Comparison of ENCODE assay signal across 1 cellular context in the genomic region with DNA sequence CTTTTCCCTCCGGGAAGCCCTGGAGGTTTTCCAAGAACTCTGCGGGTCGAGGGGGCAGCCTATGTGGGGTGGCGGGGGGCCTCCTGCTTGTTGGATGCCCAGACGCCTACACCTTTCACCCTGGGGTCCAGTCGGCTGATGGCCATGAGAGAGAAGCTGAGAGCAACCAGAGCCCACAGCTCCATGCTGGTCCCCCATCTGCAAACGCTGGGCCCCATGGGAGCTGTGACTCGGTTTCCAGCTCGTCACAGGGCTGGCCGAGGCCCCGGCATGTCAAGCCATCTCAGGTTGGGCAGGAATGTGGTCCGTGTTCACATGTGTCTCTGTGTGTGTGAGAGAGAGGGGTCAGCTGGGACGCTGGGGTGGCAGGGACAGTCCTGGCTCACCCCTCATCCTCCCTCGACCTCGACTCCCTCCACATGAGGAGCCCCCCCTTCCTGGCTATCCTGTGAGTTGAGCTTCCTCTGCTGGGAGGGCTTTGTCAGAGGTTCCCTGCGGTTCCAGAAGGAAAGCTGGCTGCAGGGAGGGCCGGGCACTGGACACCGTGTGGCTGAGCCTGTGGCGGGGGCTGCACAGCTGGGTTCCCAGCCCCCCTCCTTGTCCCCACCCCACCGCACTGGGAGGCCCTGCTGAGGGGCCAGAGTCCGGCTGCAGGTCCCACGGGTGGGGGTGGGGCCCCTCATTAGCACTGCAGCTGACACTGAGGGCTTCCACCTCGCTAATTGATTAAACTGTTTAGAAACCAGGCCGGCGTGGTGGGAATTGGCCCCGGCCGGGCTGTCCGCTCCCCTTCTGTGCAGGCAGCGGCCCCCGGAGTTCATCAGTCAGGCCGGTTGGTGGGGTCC.
TF ChIP-seq lines count a peak whose summit lies in the region.

No MANE protein-coding gene starts in this region.

TF ChIP-seq in IMR-90, 13 proteins besides CTCF, POLR2A, EP300 and RAD21 (continued from another document):
- TF ChIP-seq, protein P1, sequence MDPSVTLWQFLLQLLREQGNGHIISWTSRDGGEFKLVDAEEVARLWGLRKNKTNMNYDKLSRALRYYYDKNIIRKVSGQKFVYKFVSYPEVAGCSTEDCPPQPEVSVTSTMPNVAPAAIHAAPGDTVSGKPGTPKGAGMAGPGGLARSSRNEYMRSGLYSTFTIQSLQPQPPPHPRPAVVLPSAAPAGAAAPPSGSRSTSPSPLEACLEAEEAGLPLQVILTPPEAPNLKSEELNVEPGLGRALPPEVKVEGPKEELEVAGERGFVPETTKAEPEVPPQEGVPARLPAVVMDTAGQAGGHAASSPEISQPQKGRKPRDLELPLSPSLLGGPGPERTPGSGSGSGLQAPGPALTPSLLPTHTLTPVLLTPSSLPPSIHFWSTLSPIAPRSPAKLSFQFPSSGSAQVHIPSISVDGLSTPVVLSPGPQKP (IDR thresholded peaks at IDR 0.05; ENCODE audit: borderline replicate concordance, low read depth, low read length) = no peak
- TF ChIP-seq MXI1 (IDR thresholded peaks at IDR 0.05; ENCODE audit: borderline replicate concordance, low read depth, low read length) = no peak
- TF ChIP-seq, protein P2, sequence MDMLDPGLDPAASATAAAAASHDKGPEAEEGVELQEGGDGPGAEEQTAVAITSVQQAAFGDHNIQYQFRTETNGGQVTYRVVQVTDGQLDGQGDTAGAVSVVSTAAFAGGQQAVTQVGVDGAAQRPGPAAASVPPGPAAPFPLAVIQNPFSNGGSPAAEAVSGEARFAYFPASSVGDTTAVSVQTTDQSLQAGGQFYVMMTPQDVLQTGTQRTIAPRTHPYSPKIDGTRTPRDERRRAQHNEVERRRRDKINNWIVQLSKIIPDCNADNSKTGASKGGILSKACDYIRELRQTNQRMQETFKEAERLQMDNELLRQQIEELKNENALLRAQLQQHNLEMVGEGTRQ (IDR thresholded peaks at IDR 0.05; ENCODE audit: low read depth, low read length) = no peak
- TF ChIP-seq RFX5 (IDR thresholded peaks at IDR 0.05; ENCODE audit: low read depth, low read length) = no peak
- no peak for TF ChIP-seq MAZ (IDR thresholded peaks at IDR 0.05; ENCODE audit: borderline replicate concordance, low read depth, low read length)
- no peak for TF ChIP-seq CEBPB (IDR thresholded peaks at IDR 0.05; ENCODE audit: low read depth, low read length)
TF ChIP-seq in IMR-90: peak in this region for 0.
